ENCODE assay signal across 11 cellular contexts in genomic region chr18:56873441-56874140, GRCh38.
DNase-seq lines count a peak whose midpoint lies in the region; ATAC-seq and TF ChIP-seq lines count a peak whose summit lies in the region.
"Had no signal": no experiment of that assay in that cellular context is flagged by ENCODE, and none has a peak within 500 bp of the region (broad histone marks: within the 10 kb centered on the region; RNA-seq: fewer than 3 reads in every experiment).

No MANE protein-coding gene starts in this region.

- H2AFZ ChIP-seq in DND-41 (ENCODE audit: low read depth, low read length) = no peak overlapping the region

- no peaks in the 10 kb centered on the region for H3K9me3 ChIP-seq in DND-41 (ENCODE audit: insufficient read depth, low read length, severe bottlenecking)
- H3K9me3 ChIP-seq in mucosa of descending colon = no peaks in the 10 kb centered on the region
- H3K9me3 ChIP-seq in gastrocnemius medialis = no peaks in the 10 kb centered on the region

- H3K4me1 ChIP-seq in DND-41 (ENCODE audit: insufficient read depth, low read length) (peaks cover 8% of the 10 kb centered on the region), mucosa of descending colon (ENCODE audit: low read depth) (no peaks in the 10 kb centered on the region), gastrocnemius medialis (no peaks in the 10 kb centered on the region)

- peak; percentile 50 for DNase-seq in DND-41
- DNase-seq in NCI-H2227 (lab: John Stamatoyannopoulos, UW; ENCODE audit: unreplicated experiment) = peak; percentile 86
- DNase-seq in dorsolateral prefrontal cortex = peak in 5 of 10 donors; percentile 35 to 71 (median 40)
- DNase-seq in mucosa of descending colon = peak in 1 of 3 donors; percentile 30
- DNase-seq in NCI-H1105 (lab: John Stamatoyannopoulos, UW) = no peak
- no peak for DNase-seq in stimulated activated naive CD8-positive, alpha-beta T cell treated with anti-CD3 and anti-CD28 coated beads, Interleukin-15, Interleukin-2, amounts not matched to agents 100 U/mL and 50 U/mL, for 24 hours
- DNase-seq in gastrocnemius medialis = no peak
- DNase-seq: activated CD4-positive, alpha-beta T cell treated with anti-CD3 and anti-CD28 coated beads for 48 hours had no signal

- no peak for TF ChIP-seq POLR2A in gastrocnemius medialis (IDR thresholded peaks at IDR 0.05)

- in situ Hi-C loops in gastrocnemius medialis (cut with MboI; ENCODE audit: low sequenced_read_pairs in 4 of 4) = no loop called here

- H3K27ac ChIP-seq in DND-41 (ENCODE audit: low read length) (no peak overlapping the region), dorsolateral prefrontal cortex (peak overlapping the region; percentile 68 to 97 (median 92)), gastrocnemius medialis (no peak overlapping the region)

- H3K4me3 ChIP-seq in DND-41 (ENCODE audit: low read depth in 1 of 2, low read length in 2 of 2) (no peak overlapping the region), dorsolateral prefrontal cortex (peak overlapping the region in 40 of 59 donors; percentile 2 to 55 (median 31)), mucosa of descending colon (no peak overlapping the region), gastrocnemius medialis (no peak overlapping the region)

- H3K36me3 ChIP-seq in DND-41 (ENCODE audit: insufficient read depth, low read length) (no peaks in the 10 kb centered on the region), mucosa of descending colon (ENCODE audit: low read depth) (no peaks in the 10 kb centered on the region), gastrocnemius medialis (no peaks in the 10 kb centered on the region)

- H3K4me2 ChIP-seq in DND-41 (ENCODE audit: insufficient read depth, low read length) = no peak overlapping the region

- no peaks in the 10 kb centered on the region for H3K27me3 ChIP-seq in DND-41 (ENCODE audit: insufficient read depth, low read length, poor library complexity)
- H3K27me3 ChIP-seq in dorsolateral prefrontal cortex = no peaks in the 10 kb centered on the region
- no peaks in the 10 kb centered on the region for H3K27me3 ChIP-seq in gastrocnemius medialis

- no peaks in the 10 kb centered on the region for H3K79me2 ChIP-seq in DND-41 (ENCODE audit: insufficient read depth, low read length)

- intact Hi-C loops in dorsolateral prefrontal cortex (cut with DNase I) = no loop called here
- intact Hi-C loops in mucosa of descending colon (cut with DNase I, micrococcal nuclease) = no loop called here
- intact Hi-C loops in gastrocnemius medialis (cut with DNase I; ENCODE audit: low total_unique reads) = no loop called here

- TF ChIP-seq CTCF in DND-41 (IDR thresholded peaks at IDR 0.05; ENCODE audit: borderline replicate concordance, extremely low read depth, low read length, poor library complexity, severe bottlenecking) = no peak
- TF ChIP-seq CTCF in dorsolateral prefrontal cortex (IDR thresholded peaks at IDR 0.05 in 54 of 56, conservative IDR thresholded peaks at IDR 0.05 in 2 of 56; ENCODE audit: low read depth in 1 of 56, partially characterized antibody in 56 of 56) = peak in 13 of 56 donors; percentile 7 to 46 (median 14)
- TF ChIP-seq CTCF in mucosa of descending colon (IDR thresholded peaks at IDR 0.05) = no peak
- TF ChIP-seq CTCF in gastrocnemius medialis (IDR thresholded peaks at IDR 0.05 in 4 of 5, conservative IDR thresholded peaks at IDR 0.05 in 1 of 5) = no peak

- no peak overlapping the region for H3K9ac ChIP-seq in DND-41 (ENCODE audit: low read depth, low read length)

- ATAC-seq in DND-41 (ENCODE audit: insufficient read depth, low read depth) (peak; percentile 81), mucosa of descending colon (peak; percentile 29), GM21737 (IDR thresholded peaks at IDR 0.05; ENCODE audit: unreplicated experiment) (no peak), gastrocnemius medialis (no peak)
- no peak for ATAC-seq in stimulated activated naive CD8-positive, alpha-beta T cell treated with anti-CD3 and anti-CD28 coated beads, Interleukin-15, Interleukin-2, amounts not matched to agents 100 U/mL and 50 U/mL, for 24 hours
- ATAC-seq: CD8-positive, alpha-beta T cell; stimulated activated memory B cell treated with anti-CD40 and anti-IgM and Interleukin-4, amounts not matched to agents 10 μg/mL and 1 μg/mL and 100 μg/mL, for 72 hours had no signal

- H4K20me1 ChIP-seq in DND-41 (ENCODE audit: insufficient read depth, low read length) = no peaks in the 10 kb centered on the region

Comparison
In these comparisons a context has a peak if more than half of its experiments do, and no peak if none do; other contexts are left out.
1. ATAC-seq: peak in DND-41 (single experiment) and mucosa of descending colon (single experiment); none in stimulated activated naive CD8-positive, alpha-beta T cell treated with anti-CD3 and anti-CD28 coated beads, Interleukin-15, Interleukin-2, amounts not matched to agents 100 U/mL and 50 U/mL, for 24 hours (single experiment), GM21737 (single experiment) and gastrocnemius medialis (0 of 2).
2. DNase-seq: peak in DND-41 (single experiment) and NCI-H2227 (single experiment); none in NCI-H1105 (single experiment), stimulated activated naive CD8-positive, alpha-beta T cell treated with anti-CD3 and anti-CD28 coated beads, Interleukin-15, Interleukin-2, amounts not matched to agents 100 U/mL and 50 U/mL, for 24 hours (single experiment) and gastrocnemius medialis (0 of 2).
3. H3K27ac ChIP-seq: peak in dorsolateral prefrontal cortex (59 of 59); none in DND-41 (single experiment) and gastrocnemius medialis (0 of 4).
4. H3K4me3 ChIP-seq: peak in dorsolateral prefrontal cortex (40 of 59); none in DND-41 (0 of 2), mucosa of descending colon (single experiment) and gastrocnemius medialis (0 of 4).